Comparison of ENCODE assay signal across 22 cellular contexts in the genomic region with DNA sequence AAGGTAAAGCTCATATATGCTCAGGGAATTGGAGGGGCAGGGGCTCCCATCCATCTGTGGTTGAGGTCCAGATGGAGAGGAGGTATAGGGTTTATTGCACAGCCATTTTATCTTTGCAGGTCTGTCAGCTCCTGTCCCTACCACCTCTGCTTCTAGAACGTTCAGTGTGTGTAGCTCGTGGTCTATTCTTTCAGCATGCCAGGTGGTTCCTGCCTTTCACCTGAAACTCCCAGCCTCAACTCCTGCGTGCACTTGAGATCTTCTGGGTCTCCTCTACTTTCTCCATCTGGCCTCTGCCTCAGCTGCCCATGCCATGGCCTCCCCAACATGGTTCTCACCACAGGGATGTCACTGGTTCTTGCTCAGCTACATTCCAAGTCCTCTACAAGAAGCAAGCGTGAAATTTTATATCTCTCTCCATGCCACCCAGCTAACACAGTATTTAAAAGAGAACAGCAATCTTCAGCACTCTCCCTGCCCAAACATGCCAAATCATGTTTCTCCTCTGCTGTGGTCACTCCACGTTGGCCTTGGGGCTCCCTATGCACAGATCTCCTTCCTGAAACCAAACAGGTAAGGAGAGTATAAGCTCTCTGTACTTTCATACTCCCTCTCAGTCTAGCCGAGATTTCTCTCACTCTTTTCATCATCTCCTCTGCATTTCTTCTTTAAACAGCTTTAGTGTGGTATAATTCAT.
"Had no signal": no experiment of that assay in that cellular context is flagged by ENCODE, and none has a peak within 500 bp of the region (broad histone marks: within the 10 kb centered on the region; RNA-seq: fewer than 3 reads in every experiment).

No MANE protein-coding gene starts in this region.

- H3K27ac ChIP-seq: dorsolateral prefrontal cortex, esophagus muscularis mucosa, gastroesophageal sphincter, parathyroid adenoma, prostate gland, right lobe of liver, spleen, testis, tibial nerve, upper lobe of right lung had no signal

- H3K36me3 ChIP-seq: esophagus muscularis mucosa, gastroesophageal sphincter, prostate gland, right lobe of liver, spleen, tibial nerve, upper lobe of right lung had no signal

- DNase-seq: cortex of kidney; effector CD8-positive, alpha-beta T cell; glutamatergic neuron; islet precursor cell; right lobe of liver; spleen; stimulated activated CD4-positive, alpha-beta T cell treated with anti-CD3 and anti-CD28 coated beads, Interleukin-15, amount 100 ng/mL, for 24 hours; stimulated activated CD4-positive, alpha-beta T cell treated with anti-CD3 and anti-CD28 coated beads, Interleukin-1b, Interleukin-23, amount 100 ng/mL, for 48 hours; stimulated activated CD4-positive, alpha-beta T cell treated with anti-CD3 and anti-CD28 coated beads, Interleukin-4, amount 100 ng/mL, for 24 hours; stimulated activated naive B cell treated with anti-CD40 and anti-IgM and Interleukin-4, amounts not matched to agents 10 μg/mL and 1 μg/mL and 100 μg/mL, for 72 hours; stimulated activated naive CD8-positive, alpha-beta T cell treated with anti-CD3 and anti-CD28 coated beads, Interleukin-15, amount 100 ng/mL, for 72 hours; testis; upper lobe of right lung had no signal

- H3K4me1 ChIP-seq: esophagus muscularis mucosa, gastroesophageal sphincter, parathyroid adenoma, prostate gland, right lobe of liver, spleen, testis, tibial nerve, upper lobe of right lung had no signal

- H3K9me3 Mint-ChIP-seq: mesothelial cell of epicardium; stimulated activated naive B cell treated with anti-CD40 and anti-IgM and Interleukin-4, amounts not matched to agents 10 μg/mL and 1 μg/mL and 100 μg/mL, for 72 hours had no signal

- H3K27me3 ChIP-seq: dorsolateral prefrontal cortex, esophagus muscularis mucosa, gastroesophageal sphincter, right lobe of liver, spleen, testis, tibial nerve, upper lobe of right lung had no signal

- H3K9ac ChIP-seq: parathyroid adenoma had no signal

- H3K36me3 Mint-ChIP-seq: mesothelial cell of epicardium; natural killer cell treated with Interleukin-12 subunit alpha and Interleukin-12 subunit beta and Interleukin-15 and Interleukin-18, amount 100 ng/mL, for 72 hours; stimulated activated naive B cell treated with anti-CD40 and anti-IgM and Interleukin-4, amounts not matched to agents 10 μg/mL and 1 μg/mL and 100 μg/mL, for 72 hours had no signal

- H2AFZ ChIP-seq: parathyroid adenoma had no signal

- H3K9me3 ChIP-seq: esophagus muscularis mucosa, gastroesophageal sphincter, prostate gland, right lobe of liver, spleen, testis, tibial nerve, upper lobe of right lung had no signal

- H3K4me1 Mint-ChIP-seq: stimulated activated naive B cell treated with anti-CD40 and anti-IgM and Interleukin-4, amounts not matched to agents 10 μg/mL and 1 μg/mL and 100 μg/mL, for 72 hours; stimulated activated naive CD8-positive, alpha-beta T cell treated with anti-CD3 and anti-CD28 coated beads, Interleukin-15, amount 100 ng/mL, for 72 hours had no signal

- H3K4me3 Mint-ChIP-seq: mesothelial cell of epicardium; natural killer cell treated with Interleukin-12 subunit alpha and Interleukin-12 subunit beta and Interleukin-15 and Interleukin-18, amount 100 ng/mL, for 72 hours; stimulated activated naive B cell treated with anti-CD40 and anti-IgM and Interleukin-4, amounts not matched to agents 10 μg/mL and 1 μg/mL and 100 μg/mL, for 72 hours; stimulated activated naive CD8-positive, alpha-beta T cell treated with anti-CD3 and anti-CD28 coated beads, Interleukin-15, amount 100 ng/mL, for 72 hours had no signal

- H3K4me3 ChIP-seq: dorsolateral prefrontal cortex, esophagus muscularis mucosa, gastroesophageal sphincter, prostate gland, right lobe of liver, spleen, testis, tibial nerve, upper lobe of right lung had no signal

- ATAC-seq: gastroesophageal sphincter; left lobe of liver; natural killer cell treated with Interleukin-12 subunit alpha and Interleukin-12 subunit beta and Interleukin-15 and Interleukin-18, amount 100 ng/mL, for 72 hours; right lobe of liver; stimulated activated naive B cell treated with anti-CD40 and anti-IgM and Interleukin-4, amounts not matched to agents 10 μg/mL and 1 μg/mL and 100 μg/mL, for 72 hours; stimulated activated naive CD8-positive, alpha-beta T cell treated with anti-CD3 and anti-CD28 coated beads, Interleukin-15, amount 100 ng/mL, for 72 hours; upper lobe of right lung had no signal

- H3K27ac Mint-ChIP-seq: mesothelial cell of epicardium; natural killer cell treated with Interleukin-12 subunit alpha and Interleukin-12 subunit beta and Interleukin-15 and Interleukin-18, amount 100 ng/mL, for 72 hours; stimulated activated naive B cell treated with anti-CD40 and anti-IgM and Interleukin-4, amounts not matched to agents 10 μg/mL and 1 μg/mL and 100 μg/mL, for 72 hours; stimulated activated naive CD8-positive, alpha-beta T cell treated with anti-CD3 and anti-CD28 coated beads, Interleukin-15, amount 100 ng/mL, for 72 hours had no signal

- H3K27me3 Mint-ChIP-seq: natural killer cell treated with Interleukin-12 subunit alpha and Interleukin-12 subunit beta and Interleukin-15 and Interleukin-18, amount 100 ng/mL, for 72 hours; stimulated activated naive B cell treated with anti-CD40 and anti-IgM and Interleukin-4, amounts not matched to agents 10 μg/mL and 1 μg/mL and 100 μg/mL, for 72 hours; stimulated activated naive CD8-positive, alpha-beta T cell treated with anti-CD3 and anti-CD28 coated beads, Interleukin-15, amount 100 ng/mL, for 72 hours had no signal
